ENCODE assay signal across 23 cellular contexts in the genomic region with DNA sequence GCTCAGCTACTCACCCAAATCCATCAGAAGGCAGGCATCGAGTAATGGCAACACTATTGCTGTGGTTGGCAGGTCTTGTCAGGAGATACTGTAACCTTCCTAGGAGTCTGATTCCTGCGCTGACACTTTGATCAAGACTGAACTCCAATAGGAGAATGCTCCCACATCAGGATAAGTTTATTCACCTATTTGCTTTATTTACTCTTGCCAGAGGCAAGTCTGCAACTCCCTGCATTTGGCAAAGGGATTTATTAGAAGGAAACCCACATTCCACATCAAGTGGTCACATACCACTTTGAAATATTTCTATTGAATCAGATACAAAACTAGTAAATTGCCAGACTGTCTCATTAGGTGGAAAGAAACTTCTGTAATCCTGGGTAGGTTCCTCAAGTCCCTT. TPM values are rescaled to one million over a fixed set of nuclear protein-coding genes. Genes with fewer than 3 reads are reported as not detected.
DNase-seq lines count a peak whose midpoint lies in the region; ATAC-seq and TF ChIP-seq lines count a peak whose summit lies in the region.
"Had no signal": no experiment of that assay in that cellular context is flagged by ENCODE, and none has a peak within 500 bp of the region (broad histone marks: within the 10 kb centered on the region; RNA-seq: fewer than 3 reads in every experiment).

No MANE protein-coding gene starts in this region.

- ATAC-seq in PC-3: peak; percentile 91
- ATAC-seq: mucosa of descending colon had no signal

- peak; percentile 22 for DNase-seq in MCF 10A (ENCODE audit: unreplicated experiment)
- DNase-seq in breast epithelium (ENCODE audit: low spot score in 2 of 2): no peak
- peak; percentile 96 for DNase-seq in PC-3
- DNase-seq in chondrocyte (ENCODE audit: low spot score): no peak
- DNase-seq in renal cortical epithelial cell (ENCODE audit: low read depth): peak; percentile 72
- DNase-seq in T-helper 2 cell: no peak
- no peak for DNase-seq in NCI-H1105 (lab: John Stamatoyannopoulos, UW)
- DNase-seq in coronary artery (ENCODE audit: low spot score): no peak
- DNase-seq: activated gamma-delta T cell; amniotic stem cell; CD4-positive, alpha-beta T cell; DMS79; H7; left ventricle myocardium inferior; mucosa of descending colon; NCI-H1092; NCI-H2081; NCI-H524 treated with DMSO at 0.1 percent for 48 hours; retina; T-helper 9 cell had no signal

- BruUV-seq in MCF 10A (replicated peaks; lab: Mats Ljungman, UMichigan) (no TSS peak), PC-3 (replicated peaks; lab: Mats Ljungman, UMichigan) (no TSS peak)

- H3K4me3 Mint-ChIP-seq in MCF 10A (ENCODE audit: unreplicated experiment) (no peak overlapping the region), chondrocyte (ENCODE audit: unreplicated experiment) (no peak overlapping the region)
- H3K4me3 Mint-ChIP-seq: CD4-positive, alpha-beta T cell; stimulated activated naive CD8-positive, alpha-beta T cell treated with anti-CD3 and anti-CD28 coated beads, Interleukin-15, Interleukin-2, amounts not matched to agents 100 ng/mL and 50 ng/mL, for 24 hours had no signal

- H4K20me1 ChIP-seq in PC-3 (ENCODE audit: low read length): peaks cover 65% of the 10 kb centered on the region

- H3K27ac Mint-ChIP-seq in MCF 10A (ENCODE audit: low read depth, unreplicated experiment): no peak overlapping the region
- peak overlapping the region; percentile 69 for H3K27ac Mint-ChIP-seq in chondrocyte (ENCODE audit: unreplicated experiment)
- H3K27ac Mint-ChIP-seq: CD4-positive, alpha-beta T cell; stimulated activated naive CD8-positive, alpha-beta T cell treated with anti-CD3 and anti-CD28 coated beads, Interleukin-15, Interleukin-2, amounts not matched to agents 100 ng/mL and 50 ng/mL, for 24 hours had no signal

- CTCF ChIA-PET in MCF 10A (lab: Yijun Ruan, JAX) (interaction anchor here (0.6 kb wide), 1 partner anchor 479 kb away, joined by 4 read pairs; no protein-coding TSS in a partner anchor), PC-3 (lab: Charles Lee) (no interaction called here)

- H3F3A ChIP-seq in PC-3 (ENCODE audit: low read length, unreplicated experiment): peaks cover 7% of the 10 kb centered on the region

- H3K27me3 ChIP-seq in breast epithelium (no peaks in the 10 kb centered on the region), PC-3 (ENCODE audit: low read length) (no peaks in the 10 kb centered on the region)
- H3K27me3 ChIP-seq: neutrophil, SJSA1 had no signal

- H3K9ac ChIP-seq in PC-3 (ENCODE audit: low read length): no peak overlapping the region

- H3K27ac ChIP-seq in breast epithelium: no peak overlapping the region
- H3K27ac ChIP-seq in PC-3 (ENCODE audit: low read length): peak overlapping the region; percentile 52
- H3K27ac ChIP-seq in coronary artery: no peak overlapping the region
- H3K27ac ChIP-seq: left ventricle myocardium inferior, neutrophil, SJSA1 had no signal

- H3K36me3 Mint-ChIP-seq in MCF 10A (ENCODE audit: insufficient read depth, unreplicated experiment) (peaks cover 4% of the 10 kb centered on the region), chondrocyte (ENCODE audit: low read depth) (no peaks in the 10 kb centered on the region)

- H2AFZ ChIP-seq in PC-3 (ENCODE audit: low read length): no peak overlapping the region

- TF ChIP-seq CTCF in MCF 10A (IDR thresholded peaks at IDR 0.05; ENCODE audit: unreplicated experiment): no peak
- no peak for TF ChIP-seq CTCF in breast epithelium (IDR thresholded peaks at IDR 0.05)
- no peak for TF ChIP-seq CTCF in PC-3 (conservative IDR thresholded peaks at IDR 0.05; ENCODE audit: low read depth, low read length)
- TF ChIP-seq CTCF in chondrocyte (IDR thresholded peaks at IDR 0.05): no peak
- TF ChIP-seq CTCF in coronary artery (IDR thresholded peaks at IDR 0.05): no peak

- H3K36me3 ChIP-seq in breast epithelium: no peaks in the 10 kb centered on the region
- H3K36me3 ChIP-seq in PC-3 (ENCODE audit: low read depth, low read length): peaks cover 13% of the 10 kb centered on the region; the same call in 1 of the 2 replicates
- H3K36me3 ChIP-seq: left ventricle myocardium inferior, SJSA1 had no signal

- POLR2A ChIA-PET in MCF 10A (lab: Yijun Ruan, JAX) (interaction anchor here (0.7 to 1.3 kb wide), 2 partner anchors 19 to 103 kb away, joined by 4 read pairs; no protein-coding TSS in a partner anchor), PC-3 (lab: Charles Lee; ENCODE audit: unreplicated experiment) (no interaction called here)

- H3K4me1 Mint-ChIP-seq in MCF 10A (ENCODE audit: insufficient read depth, unreplicated experiment) (peaks cover 35% of the 10 kb centered on the region), chondrocyte (ENCODE audit: low read depth) (peaks cover 63% of the 10 kb centered on the region)

- H3K4me1 ChIP-seq in breast epithelium (no peaks in the 10 kb centered on the region), PC-3 (ENCODE audit: insufficient read depth, low read length) (peaks cover 43% of the 10 kb centered on the region)

- no peaks in the 10 kb centered on the region for H3K27me3 Mint-ChIP-seq in MCF 10A (ENCODE audit: insufficient read depth, unreplicated experiment)
- H3K27me3 Mint-ChIP-seq in chondrocyte (ENCODE audit: low read depth): no peaks in the 10 kb centered on the region
- H3K27me3 Mint-ChIP-seq: CD4-positive, alpha-beta T cell; stimulated activated naive CD8-positive, alpha-beta T cell treated with anti-CD3 and anti-CD28 coated beads, Interleukin-15, Interleukin-2, amounts not matched to agents 100 ng/mL and 50 ng/mL, for 24 hours had no signal

- intact Hi-C loops in MCF 10A (cut with micrococcal nuclease) (loop anchor here (5.0 kb wide), 1 partner anchor 41 kb away; no protein-coding TSS in a partner anchor), breast epithelium (cut with DNase I; ENCODE audit: low total_unique reads) (no loop called here), PC-3 (cut with micrococcal nuclease) (loop anchor here (2.0 to 10.0 kb wide), 3 partner anchors 34 to 152 kb away; partner anchors contain the start of gene ZFAND3)

- H3K9me3 Mint-ChIP-seq in MCF 10A (ENCODE audit: unreplicated experiment): no peaks in the 10 kb centered on the region
- no peaks in the 10 kb centered on the region for H3K9me3 Mint-ChIP-seq in chondrocyte (ENCODE audit: low read depth)
- H3K9me3 Mint-ChIP-seq: CD4-positive, alpha-beta T cell; stimulated activated naive CD8-positive, alpha-beta T cell treated with anti-CD3 and anti-CD28 coated beads, Interleukin-15, Interleukin-2, amounts not matched to agents 100 ng/mL and 50 ng/mL, for 24 hours had no signal

- H3K79me2 ChIP-seq in PC-3 (ENCODE audit: low read length): peaks cover 90% of the 10 kb centered on the region

- H3K9me3 ChIP-seq in breast epithelium (no peaks in the 10 kb centered on the region), PC-3 (ENCODE audit: low read length) (no peaks in the 10 kb centered on the region)
- H3K9me3 ChIP-seq: left ventricle myocardium inferior, mucosa of descending colon, neutrophil, SJSA1 had no signal

- peak overlapping the region; percentile 19 for H3K4me2 ChIP-seq in PC-3 (ENCODE audit: low read length)

- no peaks in the 10 kb centered on the region for H3K9me2 ChIP-seq in PC-3 (replicated peaks; ENCODE audit: low read length)

- H3K4me3 ChIP-seq in breast epithelium (no peak overlapping the region), PC-3 (ENCODE audit: low read length) (no peak overlapping the region), coronary artery (no peak overlapping the region)
- H3K4me3 ChIP-seq: left ventricle myocardium inferior, mucosa of descending colon, SJSA1 had no signal

- no peak for TF ChIP-seq POLR2A in breast epithelium (IDR thresholded peaks at IDR 0.05)

RNA-seq across cellular contexts. Expression of gene ZFAND3, which starts 43.5 kb away (rescaled TPM):
- 85.0 and 100 TPM in 2 replicates for total RNA-seq in MCF 10A (2022)
- 10 to 100 TPM; 34.1 to 53.0 (median 36.0) TPM for total RNA-seq in breast epithelium
- 22.2 and 23.7 TPM in 2 replicates for total RNA-seq in PC-3 (2014; rRNA removed)
- total RNA-seq in chondrocyte: 62.8 to 99.6 TPM (median 98.5 TPM) in 3 replicates
- 16.0 and 62.2 TPM in 2 replicates for total RNA-seq in renal cortical epithelial cell

Comparison
In these comparisons a context has a peak if more than half of its experiments do, and no peak if none do; other contexts are left out.
1. DNase-seq: peak in MCF 10A (single experiment), PC-3 (single experiment) and renal cortical epithelial cell (single experiment); none in breast epithelium (0 of 2), chondrocyte (single experiment), T-helper 2 cell (0 of 5), NCI-H1105 (single experiment) and coronary artery (single experiment).